ENCODE assay signal across 7 cellular contexts in genomic region chr2:119544075-119545031, GRCh38. TPM values are rescaled to one million over a fixed set of nuclear protein-coding genes. Genes with fewer than 3 reads are reported as not detected.
DNase-seq lines count a peak whose midpoint lies in the region; ATAC-seq and TF ChIP-seq lines count a peak whose summit lies in the region.

CFAP221 (plus strand) TSS chr2:119544449; CDS start chr2:119546132, 1,683 bp downstream.

- peak within 1 kb of the TSS; percentile 85 for H2AFZ ChIP-seq in fibroblast of lung (ENCODE audit: low read length)

- DNase-seq in GM13976 (ENCODE audit: low spot score) (peak; percentile 70), NCI-H2196 (lab: John Stamatoyannopoulos, UW; ENCODE audit: unreplicated experiment) (peak; percentile 84), activated T-cell treated with anti-CD3 and anti-CD28 coated beads for 4 hours (peak; percentile 9), fibroblast of lung (ENCODE audit: low read depth in 2 of 2) (peak; percentile 55)
- peak; percentile 11 for DNase-seq in stimulated activated naive CD4-positive, alpha-beta T cell treated with Interleukin-2 at 50 U/mL for 16 hours (lab: John Stamatoyannopoulos, UW)

- no peak for TF ChIP-seq CTCF in GM13976 (IDR thresholded peaks at IDR 0.05; ENCODE audit: borderline replicate concordance, control extremely low read depth, extremely low read depth, insufficient read depth, missing control alignments)
- no peak for TF ChIP-seq CTCF in fibroblast of lung (conservative IDR thresholded peaks at IDR 0.05 in 1 of 2, IDR thresholded peaks at IDR 0.05 in 1 of 2; ENCODE audit: low read depth in 1 of 2, low read length in 2 of 2)

- H3K4me2 ChIP-seq in fibroblast of lung (ENCODE audit: extremely low read depth, insufficient read depth, low read length), result peak within 1 kb of the TSS; percentile 76

- no peaks in the 10 kb centered on the region for H3K9me3 ChIP-seq in fibroblast of lung (ENCODE audit: control insufficient read depth, insufficient read depth, low read depth, low read length)
- no peaks in the 10 kb centered on the region for H3K9me3 ChIP-seq in muscle layer of duodenum (ENCODE audit: control insufficient read depth in 1 of 2, low read length in 2 of 2)

- H3K27ac ChIP-seq in fibroblast of lung (ENCODE audit: insufficient read depth, low read length), result no peak within 1 kb of the TSS
- H3K27ac ChIP-seq in muscle layer of duodenum (ENCODE audit: low read length), result no peak within 1 kb of the TSS

- in situ Hi-C loops in GM13976 (cut with MboI; ENCODE audit: low sequenced_read_pairs, unreplicated experiment), result no loop called here

- H3K9ac ChIP-seq in fibroblast of lung (ENCODE audit: insufficient read depth, low read length), result peak within 1 kb of the TSS; percentile 45

- H3K4me3 ChIP-seq in fibroblast of lung (replicated peaks in 1 of 4; ENCODE audit: control extremely low read depth in 1 of 4, insufficient read depth in 1 of 4, low read depth in 3 of 4, low read length in 4 of 4), result peak within 1 kb of the TSS; percentile 30 to 62 (median 48)
- peak within 1 kb of the TSS; percentile 60 to 62 for H3K4me3 ChIP-seq in muscle layer of duodenum (ENCODE audit: low read depth in 1 of 2, low read length in 2 of 2)

- H3K36me3 ChIP-seq in fibroblast of lung (ENCODE audit: control insufficient read depth, insufficient read depth, low read length) (no peaks in the 10 kb centered on the region), muscle layer of duodenum (ENCODE audit: control insufficient read depth in 1 of 2, insufficient read depth in 2 of 2, low read length in 2 of 2) (no peaks in the 10 kb centered on the region)

- H4K20me1 ChIP-seq in fibroblast of lung (ENCODE audit: control insufficient read depth, extremely low read depth, insufficient read depth, low read length), result no peaks in the 10 kb centered on the region

- no peaks in the 10 kb centered on the region for H3K4me1 ChIP-seq in fibroblast of lung (ENCODE audit: control insufficient read depth, extremely low read depth, insufficient read depth, low read length)
- H3K4me1 ChIP-seq in muscle layer of duodenum (ENCODE audit: control insufficient read depth in 1 of 2, insufficient read depth in 2 of 2, low read length in 2 of 2), result peaks cover 9 to 14% of the 10 kb centered on the region in 2 donors

- peaks cover 15% of the 10 kb centered on the region for H3K27me3 ChIP-seq in fibroblast of lung (ENCODE audit: control insufficient read depth, insufficient read depth, low read length)
- no peaks in the 10 kb centered on the region for H3K27me3 ChIP-seq in muscle layer of duodenum (ENCODE audit: low read depth, low read length)

- no peaks in the 10 kb centered on the region for H3K79me2 ChIP-seq in fibroblast of lung (ENCODE audit: control insufficient read depth, insufficient read depth, low read length)

- ATAC-seq in HG02870 (IDR thresholded peaks at IDR 0.05; ENCODE audit: unreplicated experiment), result peak; percentile 73

RNA-seq across cellular contexts. Expression of gene CFAP221, which starts in this region (rescaled TPM):
- 0.26 TPM in 1 of 2 replicates, not detected in the other for total RNA-seq in fibroblast of lung
- 0.07 TPM in 1 of 2 replicates, not detected in the other for polyA plus RNA-seq in fibroblast of lung
- not detected in 2 replicates for polyA plus RNA-seq in fibroblast of lung (2012)
- not detected in 2 replicates for polyA minus RNA-seq in fibroblast of lung (ENCODE audit: low replicate concordance)

Comparison
In these comparisons a context has a peak if more than half of its experiments do, and no peak if none do; other contexts are left out.
1. Peak in DNase-seq, H3K4me3 ChIP-seq, H3K9ac ChIP-seq and H3K4me2 ChIP-seq in fibroblast of lung; RNA of the gene not detected or under 1 TPM.
2. DNase-seq: peak in every context shown above with its lines; median percentile 84 in NCI-H2196; 70 in GM13976; 55 in fibroblast of lung; 11 in stimulated activated naive CD4-positive, alpha-beta T cell treated with Interleukin-2 at 50 U/mL for 16 hours; 9 in activated T-cell treated with anti-CD3 and anti-CD28 coated beads for 4 hours.